In genomic region chr4:112644595-112645535, GRCh38 we compare ENCODE assay signal across 2 cellular contexts.
TF ChIP-seq lines count a peak whose summit lies in the region.

No MANE protein-coding gene starts in this region.

TF ChIP-seq in GM23338, 12 proteins besides CTCF, POLR2A, EP300 and RAD21 (continued from another document):
- TF ChIP-seq ZNF462 (CRISPR knock-in tag; IDR thresholded peaks at IDR 0.05): 0 out of 2 replicates have a peak, but pooled peaks have one; percentile 14

TF ChIP-seq in WTC11, 78 proteins besides CTCF, POLR2A, EP300 and RAD21 (continued from another document):
- TF ChIP-seq ZNF425 (CRISPR knock-in tag; conservative IDR thresholded peaks at IDR 0.05): peak; percentile 99
- TF ChIP-seq MXD4 (CRISPR knock-in tag; IDR thresholded peaks at IDR 0.05; ENCODE audit: borderline replicate concordance): peak; percentile 82; the same call in 1 of the 2 replicates
- peak; percentile 97 for TF ChIP-seq ZNF121 (CRISPR knock-in tag; IDR thresholded peaks at IDR 0.05)
- peak; percentile 80 for TF ChIP-seq ZNF671 (CRISPR knock-in tag; IDR thresholded peaks at IDR 0.05)
- peak; percentile 90; the same call in 1 of the 2 replicates for TF ChIP-seq NFATC4 (CRISPR knock-in tag; IDR thresholded peaks at IDR 0.05)
- TF ChIP-seq PRRX2 (CRISPR knock-in tag; IDR thresholded peaks at IDR 0.05): peak; percentile 99; the same call in 1 of the 2 replicates
- peak; percentile 96 for TF ChIP-seq AR (CRISPR knock-in tag; IDR thresholded peaks at IDR 0.05)
- peak; percentile 100 for TF ChIP-seq ERG (CRISPR knock-in tag; IDR thresholded peaks at IDR 0.05)
- peak; percentile 97 for TF ChIP-seq ZNF532 (CRISPR knock-in tag; IDR thresholded peaks at IDR 0.05; ENCODE audit: borderline replicate concordance)
- peak; percentile 94 for TF ChIP-seq GTF2I (CRISPR knock-in tag; conservative IDR thresholded peaks at IDR 0.05)
- TF ChIP-seq ZSCAN18 (CRISPR knock-in tag; IDR thresholded peaks at IDR 0.05): peak; percentile 47; the same call in 1 of the 2 replicates
- TF ChIP-seq ZNF416 (CRISPR knock-in tag; IDR thresholded peaks at IDR 0.05): peak; percentile 92
